Comparison of ENCODE assay signal across 9 cellular contexts in genomic region chr12:96720363-96720705, GRCh38.
DNase-seq lines count a peak whose midpoint lies in the region; ATAC-seq lines count a peak whose summit lies in the region.
"Had no signal": no experiment of that assay in that cellular context is flagged by ENCODE, and none has a peak within 500 bp of the region (broad histone marks: within the 10 kb centered on the region; RNA-seq: fewer than 3 reads in every experiment).

No MANE protein-coding gene starts in this region.

- peak overlapping the region; percentile 91 for H3K27ac Mint-ChIP-seq in activated CD4-positive, alpha-beta T cell treated with anti-CD3 and anti-CD28 coated beads for 36 hours
- H3K27ac Mint-ChIP-seq in activated CD4-positive, alpha-beta memory T cell treated with anti-CD3 and anti-CD28 coated beads, Interleukin-2, amount 10 ng/mL, durations not matched to agents 7 days and 5 days, result peak overlapping the region; percentile 83
- H3K27ac Mint-ChIP-seq in stimulated activated memory B cell treated with anti-CD40 and anti-IgM and Interleukin-4, amounts not matched to agents 10 μg/mL and 1 μg/mL and 100 μg/mL, for 72 hours, result peak overlapping the region; percentile 83

- H3K4me3 Mint-ChIP-seq in activated CD4-positive, alpha-beta T cell treated with anti-CD3 and anti-CD28 coated beads for 36 hours, result peak overlapping the region; percentile 75
- peak overlapping the region; percentile 81 for H3K4me3 Mint-ChIP-seq in activated CD4-positive, alpha-beta memory T cell treated with anti-CD3 and anti-CD28 coated beads, Interleukin-2, amount 10 ng/mL, durations not matched to agents 7 days and 5 days
- H3K4me3 Mint-ChIP-seq in stimulated activated memory B cell treated with anti-CD40 and anti-IgM and Interleukin-4, amounts not matched to agents 10 μg/mL and 1 μg/mL and 100 μg/mL, for 72 hours, result peak overlapping the region; percentile 82

- DNase-seq in activated CD4-positive, alpha-beta T cell treated with anti-CD3 and anti-CD28 coated beads for 36 hours, result peak; percentile 55
- DNase-seq in activated CD4-positive, alpha-beta T cell treated with anti-CD3 and anti-CD28 coated beads, Interleukin-2, amount 50 U/mL, for 4 hours, result no peak
- DNase-seq in H7, result peak; percentile 24
- peak; percentile 60 for DNase-seq in M059J (ENCODE audit: low read depth)
- peak; percentile 34 for DNase-seq in activated CD4-positive, alpha-beta memory T cell treated with anti-CD3 and anti-CD28 coated beads, Interleukin-2, amount 10 ng/mL, durations not matched to agents 7 days and 5 days
- DNase-seq in globus pallidus (ENCODE audit: low spot score), result peak; percentile 2
- no peak for DNase-seq in NCI-H1930 (lab: John Stamatoyannopoulos, UW)

- POLR2A ChIA-PET in activated CD4-positive, alpha-beta T cell treated with anti-CD3 and anti-CD28 coated beads for 36 hours (lab: Charles Lee), result no interaction called here
- POLR2A ChIA-PET in activated CD4-positive, alpha-beta memory T cell treated with anti-CD3 and anti-CD28 coated beads, Interleukin-2, amount 10 ng/mL, durations not matched to agents 7 days and 5 days (lab: Charles Lee), result interaction anchor here (1.2 to 2.1 kb wide), 4 partner anchors 9 to 187 kb away, joined by 3 to 8 read pairs (median 4); partner anchors contain the start of gene NEDD1

- no peaks in the 10 kb centered on the region for H3K27me3 Mint-ChIP-seq in activated CD4-positive, alpha-beta T cell treated with anti-CD3 and anti-CD28 coated beads for 36 hours
- H3K27me3 Mint-ChIP-seq in activated CD4-positive, alpha-beta memory T cell treated with anti-CD3 and anti-CD28 coated beads, Interleukin-2, amount 10 ng/mL, durations not matched to agents 7 days and 5 days, result no peaks in the 10 kb centered on the region
- no peaks in the 10 kb centered on the region for H3K27me3 Mint-ChIP-seq in stimulated activated memory B cell treated with anti-CD40 and anti-IgM and Interleukin-4, amounts not matched to agents 10 μg/mL and 1 μg/mL and 100 μg/mL, for 72 hours

- ATAC-seq in activated CD4-positive, alpha-beta T cell treated with anti-CD3 and anti-CD28 coated beads for 36 hours, result peak; percentile 75
- peak; percentile 86 for ATAC-seq in stimulated activated memory B cell treated with anti-CD40 and anti-IgM and Interleukin-4, amounts not matched to agents 10 μg/mL and 1 μg/mL and 100 μg/mL, for 72 hours

- CTCF ChIA-PET in activated CD4-positive, alpha-beta T cell treated with anti-CD3 and anti-CD28 coated beads for 36 hours (lab: Charles Lee), result interaction anchor here (0.6 to 1.0 kb wide), 3 partner anchors 8 to 505 kb away, joined by 3 read pairs; no protein-coding TSS in a partner anchor
- CTCF ChIA-PET in activated CD4-positive, alpha-beta memory T cell treated with anti-CD3 and anti-CD28 coated beads, Interleukin-2, amount 10 ng/mL, durations not matched to agents 7 days and 5 days (lab: Charles Lee), result interaction anchor here (0.8 to 1.6 kb wide), 3 partner anchors 11 to 203 kb away, joined by 3 to 8 read pairs (median 4); no protein-coding TSS in a partner anchor

- intact Hi-C loops in activated CD4-positive, alpha-beta T cell treated with anti-CD3 and anti-CD28 coated beads for 36 hours (cut with DNase I, micrococcal nuclease), result loop anchor here (2.0 to 5.0 kb wide), 3 partner anchors 142 to 187 kb away; partner anchors contain the start of gene NEDD1 (in 2 of the 2)

- no peaks in the 10 kb centered on the region for H3K36me3 ChIP-seq in H7 (replicated peaks; ENCODE audit: control insufficient read depth, insufficient read depth, low read length)
- H3K36me3 ChIP-seq: cardiac muscle cell had no signal

- no peaks in the 10 kb centered on the region for H3K9me3 Mint-ChIP-seq in activated CD4-positive, alpha-beta T cell treated with anti-CD3 and anti-CD28 coated beads for 36 hours (ENCODE audit: low read depth)
- no peaks in the 10 kb centered on the region for H3K9me3 Mint-ChIP-seq in activated CD4-positive, alpha-beta memory T cell treated with anti-CD3 and anti-CD28 coated beads, Interleukin-2, amount 10 ng/mL, durations not matched to agents 7 days and 5 days
- no peaks in the 10 kb centered on the region for H3K9me3 Mint-ChIP-seq in stimulated activated memory B cell treated with anti-CD40 and anti-IgM and Interleukin-4, amounts not matched to agents 10 μg/mL and 1 μg/mL and 100 μg/mL, for 72 hours

- no peaks in the 10 kb centered on the region for H3K36me3 Mint-ChIP-seq in activated CD4-positive, alpha-beta T cell treated with anti-CD3 and anti-CD28 coated beads for 36 hours (ENCODE audit: low read depth)
- no peaks in the 10 kb centered on the region for H3K36me3 Mint-ChIP-seq in activated CD4-positive, alpha-beta memory T cell treated with anti-CD3 and anti-CD28 coated beads, Interleukin-2, amount 10 ng/mL, durations not matched to agents 7 days and 5 days (ENCODE audit: low read depth)
- no peaks in the 10 kb centered on the region for H3K36me3 Mint-ChIP-seq in stimulated activated memory B cell treated with anti-CD40 and anti-IgM and Interleukin-4, amounts not matched to agents 10 μg/mL and 1 μg/mL and 100 μg/mL, for 72 hours

- H3K4me3 ChIP-seq in H7 (ENCODE audit: insufficient read depth, low read depth, low read length), result no peak overlapping the region
- H3K4me3 ChIP-seq: cardiac muscle cell had no signal

- peaks cover 9% of the 10 kb centered on the region for H3K4me1 Mint-ChIP-seq in activated CD4-positive, alpha-beta T cell treated with anti-CD3 and anti-CD28 coated beads for 36 hours
- H3K4me1 Mint-ChIP-seq in activated CD4-positive, alpha-beta memory T cell treated with anti-CD3 and anti-CD28 coated beads, Interleukin-2, amount 10 ng/mL, durations not matched to agents 7 days and 5 days, result peaks cover 15% of the 10 kb centered on the region
- H3K4me1 Mint-ChIP-seq in stimulated activated memory B cell treated with anti-CD40 and anti-IgM and Interleukin-4, amounts not matched to agents 10 μg/mL and 1 μg/mL and 100 μg/mL, for 72 hours, result peaks cover 8% of the 10 kb centered on the region

- no peaks in the 10 kb centered on the region for H3K27me3 ChIP-seq in H7 (ENCODE audit: control insufficient read depth, insufficient read depth, low read length)
- H3K27me3 ChIP-seq: cardiac muscle cell had no signal

Comparison
In these comparisons a context has a peak if more than half of its experiments do, and no peak if none do; other contexts are left out.
1. DNase-seq: peak in activated CD4-positive, alpha-beta T cell treated with anti-CD3 and anti-CD28 coated beads for 36 hours (single experiment), H7 (single experiment), M059J (single experiment), activated CD4-positive, alpha-beta memory T cell treated with anti-CD3 and anti-CD28 coated beads, Interleukin-2, amount 10 ng/mL, durations not matched to agents 7 days and 5 days (single experiment) and globus pallidus (single experiment); none in activated CD4-positive, alpha-beta T cell treated with anti-CD3 and anti-CD28 coated beads, Interleukin-2, amount 50 U/mL, for 4 hours (0 of 2) and NCI-H1930 (0 of 2).
2. Peak in every context shown above with its lines, with median percentiles within 50 percentile points of each other: H3K27ac Mint-ChIP-seq and H3K4me3 Mint-ChIP-seq.